Comparison of ENCODE assay signal across 17 cellular contexts in genomic region chr16:86427327-86427935, GRCh38.
A peak's percentile ranks its signal among the peaks of the same experiment; 100 is the strongest.
DNase-seq lines count a peak whose midpoint lies in the region; ATAC-seq and TF ChIP-seq lines count a peak whose summit lies in the region.
"Had no signal": no experiment of that assay in that cellular context is flagged by ENCODE, and none has a peak within 500 bp of the region (broad histone marks: within the 10 kb centered on the region; RNA-seq: fewer than 3 reads in every experiment).

No MANE protein-coding gene starts in this region.

- intact Hi-C loops in sigmoid colon (cut with DNase I) = no loop called here

- WGBS in sigmoid colon, 2 donors = 64 to 71% methylated on average over 11 of the region's 11 CpGs

- peak overlapping the region in 3 of 4 donors; percentile 85 to 91 (median 89) for H3K27ac ChIP-seq in sigmoid colon
- H3K27ac ChIP-seq: C4-2B, PC-9 had no signal

- no peaks in the 10 kb centered on the region for H3K9me3 ChIP-seq in sigmoid colon

- H3K27me3 Mint-ChIP-seq in activated CD8-positive, alpha-beta T cell treated with anti-CD3 and anti-CD28 coated beads, Interleukin-2, amount 10 ng/mL, durations not matched to agents 7 days and 5 days (ENCODE audit: low read depth) = no peaks in the 10 kb centered on the region

- H3K36me3 ChIP-seq in sigmoid colon = no peaks in the 10 kb centered on the region

- H3K4me1 Mint-ChIP-seq in activated CD8-positive, alpha-beta T cell treated with anti-CD3 and anti-CD28 coated beads, Interleukin-2, amount 10 ng/mL, durations not matched to agents 7 days and 5 days (ENCODE audit: low read depth) = no peaks in the 10 kb centered on the region

- DNase-seq in A172 (ENCODE audit: low spot score) (peak; percentile 56), RPMI7951 (ENCODE audit: low read depth) (peak; percentile 57), left kidney (ENCODE audit: low read depth, low spot score) (peak; percentile 89), sigmoid colon (no peak), AG08396 (ENCODE audit: low spot score) (no peak), amniotic stem cell (lab: John Stamatoyannopoulos, UW) (no peak), MV-4-11 (lab: John Stamatoyannopoulos, UW) (no peak)
- DNase-seq in activated CD8-positive, alpha-beta T cell treated with anti-CD3 and anti-CD28 coated beads, Interleukin-2, amount 10 ng/mL, durations not matched to agents 7 days and 5 days = no peak
- DNase-seq: 8988T, COR-L47, HCEC 1CT, KG1, NCI-H1436, NCI-H2029, NCI-H748 treated with DMSO at 0.1 percent for 48 hours, PC-9 had no signal

- no peaks in the 10 kb centered on the region for H3K27me3 ChIP-seq in sigmoid colon

- H3K36me3 Mint-ChIP-seq in activated CD8-positive, alpha-beta T cell treated with anti-CD3 and anti-CD28 coated beads, Interleukin-2, amount 10 ng/mL, durations not matched to agents 7 days and 5 days (ENCODE audit: low read depth) = no peaks in the 10 kb centered on the region

- TF ChIP-seq EP300 in sigmoid colon (IDR thresholded peaks at IDR 0.05) = peak in 2 of 4 donors; percentile 1 to 19

- CTCF ChIA-PET in activated CD8-positive, alpha-beta T cell treated with anti-CD3 and anti-CD28 coated beads, Interleukin-2, amount 10 ng/mL, durations not matched to agents 7 days and 5 days (lab: Charles Lee) = no interaction called here

- no peak overlapping the region for H3K4me3 ChIP-seq in sigmoid colon
- H3K4me3 ChIP-seq: PC-9 had no signal

- no peak for ATAC-seq in activated CD8-positive, alpha-beta T cell treated with anti-CD3 and anti-CD28 coated beads, Interleukin-2, amount 10 ng/mL, durations not matched to agents 7 days and 5 days

- no peaks in the 10 kb centered on the region for H3K9me3 Mint-ChIP-seq in activated CD8-positive, alpha-beta T cell treated with anti-CD3 and anti-CD28 coated beads, Interleukin-2, amount 10 ng/mL, durations not matched to agents 7 days and 5 days (ENCODE audit: insufficient read depth)

- TF ChIP-seq POLR2A in sigmoid colon (IDR thresholded peaks at IDR 0.05) = no peak

- peaks cover 0 to 84% (median 83%) of the 10 kb centered on the region in 4 donors for H3K4me1 ChIP-seq in sigmoid colon

- TF ChIP-seq CTCF in sigmoid colon (IDR thresholded peaks at IDR 0.05) = no peak

- H3K27ac Mint-ChIP-seq in activated CD8-positive, alpha-beta T cell treated with anti-CD3 and anti-CD28 coated beads, Interleukin-2, amount 10 ng/mL, durations not matched to agents 7 days and 5 days = no peak overlapping the region

- H3K4me3 Mint-ChIP-seq in activated CD8-positive, alpha-beta T cell treated with anti-CD3 and anti-CD28 coated beads, Interleukin-2, amount 10 ng/mL, durations not matched to agents 7 days and 5 days = no peak overlapping the region

- POLR2A ChIA-PET in activated CD8-positive, alpha-beta T cell treated with anti-CD3 and anti-CD28 coated beads, Interleukin-2, amount 10 ng/mL, durations not matched to agents 7 days and 5 days (lab: Charles Lee) = no interaction called here

Comparison
In these comparisons a context has a peak if more than half of its experiments do, and no peak if none do; other contexts are left out.
1. DNase-seq: peak in A172 (single experiment), RPMI7951 (single experiment) and left kidney (single experiment); none in sigmoid colon (single experiment), activated CD8-positive, alpha-beta T cell treated with anti-CD3 and anti-CD28 coated beads, Interleukin-2, amount 10 ng/mL, durations not matched to agents 7 days and 5 days (single experiment), AG08396 (single experiment), amniotic stem cell (single experiment) and MV-4-11 (single experiment).